ENCODE assay signal across 23 cellular contexts in genomic region chr10:97879241-97879640, GRCh38. TPM values are rescaled to one million over a fixed set of nuclear protein-coding genes. Genes with fewer than 3 reads are reported as not detected.
"Had no signal": no experiment of that assay in that cellular context is flagged by ENCODE, and none has a peak within 500 bp of the region (broad histone marks: within the 10 kb centered on the region; RNA-seq: fewer than 3 reads in every experiment).

No MANE protein-coding gene starts in this region.

- H3K27ac Mint-ChIP-seq: activated B cell treated with CpG ODN at 0.5 μM for 24 hours; activated CD4-positive, alpha-beta T cell treated with anti-CD3 and anti-CD28 coated beads for 36 hours; activated naive CD8-positive, alpha-beta T cell treated with anti-CD3 and anti-CD28 coated beads, Interleukin-2, amount 50 U/mL, for 24 hours; nephron had no signal

- H3K9me3 Mint-ChIP-seq: activated B cell treated with CpG ODN at 0.5 μM for 24 hours; activated naive CD8-positive, alpha-beta T cell treated with anti-CD3 and anti-CD28 coated beads, Interleukin-2, amount 50 U/mL, for 24 hours; activated T-cell treated with anti-CD3 and anti-CD28 coated beads, Interleukin-2, amount 50 U/mL, for 4 hours; nephron had no signal

- H3K4me1 Mint-ChIP-seq: activated B cell treated with CpG ODN at 0.5 μM for 24 hours; activated CD4-positive, alpha-beta T cell treated with anti-CD3 and anti-CD28 coated beads for 36 hours; nephron had no signal

- H2AFZ ChIP-seq: parathyroid adenoma had no signal

- DNase-seq: activated B cell treated with CpG ODN at 0.5 μM for 24 hours; activated CD4-positive, alpha-beta T cell treated with anti-CD3 and anti-CD28 coated beads for 36 hours; activated CD4-positive, alpha-beta T cell treated with anti-CD3 and anti-CD28 coated beads, Interleukin-2, amount 50 U/mL, for 4 hours; activated CD8-positive, alpha-beta memory T cell treated with anti-CD3 and anti-CD28 coated beads, Interleukin-2, amount 50 U/mL, for 48 hours; activated naive CD4-positive, alpha-beta T cell treated with Interleukin-2 at 50 U/mL for 16 hours; activated naive CD8-positive, alpha-beta T cell treated with anti-CD3 and anti-CD28 coated beads, Interleukin-2, amount 50 U/mL, for 24 hours; activated T-cell treated with anti-CD3 and anti-CD28 coated beads, Interleukin-2, amount 50 U/mL, for 4 hours; head of caudate nucleus; hypothalamus; left ventricle myocardium superior; nucleus accumbens; right cardiac atrium; stimulated activated CD4-positive, alpha-beta T cell treated with anti-CD3 and anti-CD28 coated beads, Interleukin-12 subunit alpha, Interleukin-12 subunit beta, amount 100 ng/mL, for 4 hours; stimulated activated CD4-positive, alpha-beta T cell treated with anti-CD3 and anti-CD28 coated beads, Interleukin-4, amount 100 ng/mL, for 4 hours; stimulated activated naive CD8-positive, alpha-beta T cell treated with anti-CD3 and anti-CD28 coated beads, Interleukin-15, Interleukin-2, amounts not matched to agents 100 U/mL and 50 U/mL, for 24 hours; T1000; upper lobe of right lung had no signal

- H3K79me2 ChIP-seq: parathyroid adenoma had no signal

- H3K4me3 Mint-ChIP-seq: activated B cell treated with CpG ODN at 0.5 μM for 24 hours; activated CD4-positive, alpha-beta T cell treated with anti-CD3 and anti-CD28 coated beads for 36 hours; activated naive CD8-positive, alpha-beta T cell treated with anti-CD3 and anti-CD28 coated beads, Interleukin-2, amount 50 U/mL, for 24 hours; activated T-cell treated with anti-CD3 and anti-CD28 coated beads, Interleukin-2, amount 50 U/mL, for 4 hours; nephron had no signal

- ATAC-seq: activated CD4-positive, alpha-beta T cell treated with anti-CD3 and anti-CD28 coated beads for 36 hours; activated naive CD8-positive, alpha-beta T cell treated with anti-CD3 and anti-CD28 coated beads, Interleukin-2, amount 50 U/mL, for 24 hours; activated T-cell treated with anti-CD3 and anti-CD28 coated beads, Interleukin-2, amount 50 U/mL, for 4 hours; gastroesophageal sphincter; left ventricle myocardium superior; right cardiac atrium; stimulated activated naive CD8-positive, alpha-beta T cell treated with anti-CD3 and anti-CD28 coated beads, Interleukin-15, Interleukin-2, amounts not matched to agents 100 U/mL and 50 U/mL, for 24 hours; upper lobe of right lung had no signal

- H3K4me1 ChIP-seq: gastroesophageal sphincter, parathyroid adenoma, upper lobe of right lung had no signal

- H3K4me3 ChIP-seq: cardiac muscle cell, gastroesophageal sphincter, upper lobe of right lung had no signal

- H3K27ac ChIP-seq: cardiac muscle cell, epithelial cell of prostate, gastroesophageal sphincter, parathyroid adenoma, upper lobe of right lung had no signal

- H3K9ac ChIP-seq: parathyroid adenoma had no signal

- H3K9me3 ChIP-seq: gastroesophageal sphincter, upper lobe of right lung had no signal

- H3K27me3 ChIP-seq: cardiac muscle cell, upper lobe of right lung had no signal

- H3K27me3 Mint-ChIP-seq: activated CD4-positive, alpha-beta T cell treated with anti-CD3 and anti-CD28 coated beads for 36 hours had no signal

- H3K36me3 ChIP-seq: cardiac muscle cell, gastroesophageal sphincter, upper lobe of right lung had no signal

RNA-seq across cellular contexts. Expression of gene GOLGA7B, which starts 29.6 kb away (rescaled TPM):
- total RNA-seq: left ventricle myocardium superior, skeletal muscle tissue had no signal
